Comparison of ENCODE assay signal across 9 cellular contexts in the genomic region with DNA sequence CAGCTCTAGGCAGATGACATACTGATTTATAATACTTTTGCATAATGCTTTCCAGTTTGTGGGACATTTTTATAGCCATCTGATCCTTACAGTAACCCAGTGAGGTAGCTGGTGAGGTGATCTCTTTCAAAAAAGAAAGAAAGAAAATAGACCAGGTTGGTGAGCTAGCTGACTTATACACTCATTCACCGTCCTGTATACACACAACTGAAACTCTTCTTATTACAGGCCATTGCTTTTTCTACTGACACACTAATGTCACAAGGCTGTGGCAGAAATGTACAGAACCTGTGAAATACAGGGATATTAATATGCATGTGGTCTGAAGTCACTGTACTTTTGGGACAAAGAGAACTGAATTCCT.
DNase-seq lines count a peak whose midpoint lies in the region; ATAC-seq and TF ChIP-seq lines count a peak whose summit lies in the region.
"Had no signal": no experiment of that assay in that cellular context is flagged by ENCODE, and none has a peak within 500 bp of the region (broad histone marks: within the 10 kb centered on the region; RNA-seq: fewer than 3 reads in every experiment).

No MANE protein-coding gene starts in this region.

- no peak overlapping the region for H2AFZ ChIP-seq in smooth muscle cell (ENCODE audit: low read depth)

- H3K4me3 ChIP-seq in smooth muscle cell, result no peak overlapping the region

- H3K4me1 ChIP-seq in smooth muscle cell (ENCODE audit: low read depth), result peaks cover 43% of the 10 kb centered on the region

- H4K20me1 ChIP-seq in smooth muscle cell (ENCODE audit: low read depth), result no peaks in the 10 kb centered on the region

- H3K36me3 ChIP-seq in smooth muscle cell (ENCODE audit: low read depth), result no peaks in the 10 kb centered on the region

- peaks cover 13% of the 10 kb centered on the region for H3K79me2 ChIP-seq in smooth muscle cell (ENCODE audit: low read depth)

- ATAC-seq in HG02885 (IDR thresholded peaks at IDR 0.05; ENCODE audit: poor library complexity, unreplicated experiment), result peak; percentile 60

- H3K9me3 ChIP-seq in smooth muscle cell (replicated peaks; ENCODE audit: low read depth), result no peaks in the 10 kb centered on the region

- peak; percentile 3 for DNase-seq in DMS53 (lab: John Stamatoyannopoulos, UW)
- DNase-seq in DMS53 treated with DMSO at 0.1 percent for 48 hours (lab: John Stamatoyannopoulos, UW; ENCODE audit: unreplicated experiment), result no peak
- peak; percentile 26 for DNase-seq in astrocyte of the hippocampus (ENCODE audit: low read depth, low spot score)
- no peak for DNase-seq in smooth muscle cell (lab: John Stamatoyannopoulos, UW; ENCODE audit: unreplicated experiment)
- no peak for DNase-seq in NCI-H774 (lab: John Stamatoyannopoulos, UW)
- no peak for DNase-seq in middle frontal gyrus (ENCODE audit: extremely low spot score, low spot score)
- no peak for DNase-seq in NCI-H2081 (lab: John Stamatoyannopoulos, UW)

- H3F3A ChIP-seq in smooth muscle cell (ENCODE audit: low read depth), result peaks cover 63% of the 10 kb centered on the region

- peak overlapping the region; percentile 71 for H3K4me2 ChIP-seq in smooth muscle cell

- TF ChIP-seq CTCF in smooth muscle cell (IDR thresholded peaks at IDR 0.05; ENCODE audit: borderline replicate concordance, insufficient read depth, poor library complexity, severe bottlenecking), result no peak

- peak overlapping the region; percentile 61 for H3K9ac ChIP-seq in smooth muscle cell (ENCODE audit: low read depth)

- WGBS in smooth muscle cell (ENCODE audit: low lambda C conversion rate), result 68% methylated on average over 1 of the region's 1 CpG

- H3K27me3 ChIP-seq in smooth muscle cell (ENCODE audit: low read depth), result no peaks in the 10 kb centered on the region

- peak overlapping the region; percentile 100 for H3K27ac ChIP-seq in smooth muscle cell (ENCODE audit: low read depth)
- H3K27ac ChIP-seq: 22Rv1 had no signal

Comparison
In these comparisons a context has a peak if more than half of its experiments do, and no peak if none do; other contexts are left out.
1. DNase-seq: peak in DMS53 (single experiment) and astrocyte of the hippocampus (single experiment); none in DMS53 treated with DMSO at 0.1 percent for 48 hours (single experiment), smooth muscle cell (single experiment), NCI-H774 (single experiment), middle frontal gyrus (single experiment) and NCI-H2081 (0 of 2).